8 cellular contexts compared by ENCODE assay signal in the genomic region with DNA sequence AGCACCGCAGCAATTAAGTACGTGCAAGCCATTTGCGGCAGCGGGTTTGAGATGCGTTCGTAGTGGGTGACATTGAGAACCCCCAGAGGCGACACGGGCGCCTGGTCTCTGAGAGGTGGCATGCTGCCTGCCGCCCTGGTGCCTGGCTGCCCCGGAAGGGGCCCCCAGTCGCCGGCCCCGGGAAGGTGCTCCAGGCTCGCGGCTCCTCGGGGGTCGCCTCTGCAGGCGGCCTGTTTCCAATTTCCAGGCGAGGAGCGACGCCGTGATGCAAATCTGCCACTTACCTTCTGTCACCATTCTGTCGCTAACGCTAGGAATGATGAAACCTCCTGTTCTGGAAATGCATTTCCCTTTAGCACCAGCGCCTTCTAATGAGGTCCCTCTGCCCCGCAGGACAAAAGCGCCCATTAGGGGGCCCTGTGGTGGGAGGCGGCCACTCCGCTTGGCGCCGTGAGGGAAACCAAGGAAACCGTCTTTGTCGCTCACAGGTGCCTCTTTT. TPM values are rescaled to one million over a fixed set of nuclear protein-coding genes. Genes with fewer than 3 reads are reported as not detected.
DNase-seq lines count a peak whose midpoint lies in the region; ATAC-seq, FAIRE-seq and TF ChIP-seq lines count a peak whose summit lies in the region.

No MANE protein-coding gene starts in this region.

- H3K4me1 ChIP-seq in heart right ventricle (peaks cover 2 to 16% (median 11%) of the 10 kb centered on the region in 9 donors), iPS-18a (ENCODE audit: control insufficient read depth, low read depth, low read length) (peaks cover 13% of the 10 kb centered on the region), small intestine (ENCODE audit: control insufficient read depth in 2 of 2, insufficient read depth in 1 of 2, low read depth in 1 of 2, low read length in 1 of 2) (no peaks in the 10 kb centered on the region)

- 1 to 5% methylated on average over 34 of the region's 34 CpGs for WGBS in heart right ventricle, 2 donors
- 4 to 6% (median 6%) methylated on average over 34 of the region's 34 CpGs for WGBS in small intestine, 3 donors

- H3K27ac Mint-ChIP-seq in activated CD8-positive, alpha-beta T cell treated with anti-CD3 and anti-CD28 coated beads for 36 hours = no peak overlapping the region
- H3K27ac Mint-ChIP-seq in stimulated activated naive CD8-positive, alpha-beta T cell treated with anti-CD3 and anti-CD28 coated beads, Interleukin-15, Interleukin-2, amounts not matched to agents 100 ng/mL and 50 ng/mL, for 24 hours = no peak overlapping the region

- CTCF ChIA-PET in activated CD8-positive, alpha-beta T cell treated with anti-CD3 and anti-CD28 coated beads for 36 hours (lab: Charles Lee) = no interaction called here

- no peak for FAIRE-seq in small intestine (lab: Jason Lieb, UNC)

- peak in 3 of 9 donors; percentile 2 to 20 (median 17) for TF ChIP-seq CTCF in heart right ventricle (IDR thresholded peaks at IDR 0.05)
- no peak for TF ChIP-seq CTCF in activated CD8-positive, alpha-beta T cell treated with anti-CD3 and anti-CD28 coated beads for 36 hours (IDR thresholded peaks at IDR 0.05)

- H3K36me3 Mint-ChIP-seq in activated CD8-positive, alpha-beta T cell treated with anti-CD3 and anti-CD28 coated beads for 36 hours (ENCODE audit: low read depth) = peaks cover 1% of the 10 kb centered on the region
- no peaks in the 10 kb centered on the region for H3K36me3 Mint-ChIP-seq in stimulated activated naive CD8-positive, alpha-beta T cell treated with anti-CD3 and anti-CD28 coated beads, Interleukin-15, Interleukin-2, amounts not matched to agents 100 ng/mL and 50 ng/mL, for 24 hours (ENCODE audit: low read depth)

- no peaks in the 10 kb centered on the region for H3K36me3 ChIP-seq in heart right ventricle
- no peaks in the 10 kb centered on the region for H3K36me3 ChIP-seq in iPS-18a (ENCODE audit: control insufficient read depth, low read depth, low read length)
- no peaks in the 10 kb centered on the region for H3K36me3 ChIP-seq in small intestine (ENCODE audit: control insufficient read depth in 2 of 2, insufficient read depth in 2 of 2, low read length in 2 of 2)

- DNase-seq in heart right ventricle (no peak), left cardiac atrium (no peak), occipital lobe (lab: John Stamatoyannopoulos, UW) (no peak), small intestine (no peak)
- peak; percentile 30 for DNase-seq in activated CD8-positive, alpha-beta T cell treated with anti-CD3 and anti-CD28 coated beads for 36 hours

- H3K9me3 Mint-ChIP-seq in activated CD8-positive, alpha-beta T cell treated with anti-CD3 and anti-CD28 coated beads for 36 hours = no peaks in the 10 kb centered on the region
- H3K9me3 Mint-ChIP-seq in stimulated activated naive CD8-positive, alpha-beta T cell treated with anti-CD3 and anti-CD28 coated beads, Interleukin-15, Interleukin-2, amounts not matched to agents 100 ng/mL and 50 ng/mL, for 24 hours = peaks cover 4% of the 10 kb centered on the region

- H3K27me3 ChIP-seq in heart right ventricle (peaks cover 0 to 46% (median 33%) of the 10 kb centered on the region in 7 donors), iPS-18a (ENCODE audit: control insufficient read depth, insufficient read depth, low read length) (no peaks in the 10 kb centered on the region), small intestine (ENCODE audit: control insufficient read depth in 2 of 2, insufficient read depth in 2 of 2, low read length in 2 of 2) (peaks cover 0 to 16% of the 10 kb centered on the region in 2 donors)

- peaks cover 0 to 12% (median 7%) of the 10 kb centered on the region in 11 donors for H3K9me3 ChIP-seq in heart right ventricle
- H3K9me3 ChIP-seq in iPS-18a (ENCODE audit: control insufficient read depth, low read depth, low read length) = no peaks in the 10 kb centered on the region
- no peaks in the 10 kb centered on the region for H3K9me3 ChIP-seq in small intestine (ENCODE audit: control insufficient read depth, low read depth)

- H3K27ac ChIP-seq in heart right ventricle (no peak overlapping the region), iPS-18a (ENCODE audit: low read length) (no peak overlapping the region), small intestine (ENCODE audit: low read depth in 1 of 2, low read length in 1 of 2) (no peak overlapping the region)

- H3K27me3 Mint-ChIP-seq in activated CD8-positive, alpha-beta T cell treated with anti-CD3 and anti-CD28 coated beads for 36 hours = peaks cover 38% of the 10 kb centered on the region
- H3K27me3 Mint-ChIP-seq in stimulated activated naive CD8-positive, alpha-beta T cell treated with anti-CD3 and anti-CD28 coated beads, Interleukin-15, Interleukin-2, amounts not matched to agents 100 ng/mL and 50 ng/mL, for 24 hours = peaks cover 47% of the 10 kb centered on the region

- peak overlapping the region; percentile 74 for H3K4me3 Mint-ChIP-seq in activated CD8-positive, alpha-beta T cell treated with anti-CD3 and anti-CD28 coated beads for 36 hours
- H3K4me3 Mint-ChIP-seq in stimulated activated naive CD8-positive, alpha-beta T cell treated with anti-CD3 and anti-CD28 coated beads, Interleukin-15, Interleukin-2, amounts not matched to agents 100 ng/mL and 50 ng/mL, for 24 hours = peak overlapping the region; percentile 83

- peak in 2 of 8 donors; percentile 19 to 39 for ATAC-seq in heart right ventricle
- ATAC-seq in left cardiac atrium = no peak
- ATAC-seq in activated CD8-positive, alpha-beta T cell treated with anti-CD3 and anti-CD28 coated beads for 36 hours = peak; percentile 79
- ATAC-seq in GM18867 (IDR thresholded peaks at IDR 0.05; ENCODE audit: unreplicated experiment) = no peak

- peaks cover 10% of the 10 kb centered on the region for H3K4me1 Mint-ChIP-seq in activated CD8-positive, alpha-beta T cell treated with anti-CD3 and anti-CD28 coated beads for 36 hours (ENCODE audit: low read depth)
- peaks cover 14% of the 10 kb centered on the region for H3K4me1 Mint-ChIP-seq in stimulated activated naive CD8-positive, alpha-beta T cell treated with anti-CD3 and anti-CD28 coated beads, Interleukin-15, Interleukin-2, amounts not matched to agents 100 ng/mL and 50 ng/mL, for 24 hours (ENCODE audit: low read depth)

- peak overlapping the region; percentile 26 for H3K9ac ChIP-seq in iPS-18a (ENCODE audit: low read length)

- intact Hi-C loops in heart right ventricle (cut with DNase I) = no loop called here
- intact Hi-C loops in left cardiac atrium (cut with DNase I) = no loop called here
- intact Hi-C loops in activated CD8-positive, alpha-beta T cell treated with anti-CD3 and anti-CD28 coated beads for 36 hours (cut with micrococcal nuclease) = no loop called here

- POLR2A ChIA-PET in activated CD8-positive, alpha-beta T cell treated with anti-CD3 and anti-CD28 coated beads for 36 hours (lab: Charles Lee) = interaction anchor here (1.2 kb wide), 1 partner anchor 12 kb away, joined by 3 read pairs; no protein-coding TSS in a partner anchor

- peak overlapping the region; percentile 31 to 60 (median 44) for H3K4me3 ChIP-seq in heart right ventricle
- peak overlapping the region; percentile 71 for H3K4me3 ChIP-seq in iPS-18a (ENCODE audit: low read length)
- peak overlapping the region in 1 of 2 donors; percentile 14 for H3K4me3 ChIP-seq in small intestine (ENCODE audit: low read depth in 1 of 2, low read length in 2 of 2)

RNA-seq across cellular contexts. Expression of gene KIF5C, which starts 13.0 kb away (rescaled TPM):
- total RNA-seq in heart right ventricle (under 1 TPM; 0.21 to 0.94 (median 0.43) TPM), left cardiac atrium (1 to 10 TPM; 1.1 to 1.4 TPM), occipital lobe (379 TPM)
- polyA plus RNA-seq in heart right ventricle (under 1 TPM; 0.25 to 0.44 TPM), small intestine (1 to 10 TPM in 1 of 3 donors, under 1 TPM in 2; 0.22 to 4.3 (median 0.54) TPM)
- 10 to 100 TPM; 10.2 to 11.1 TPM for total RNA-seq in activated CD8-positive, alpha-beta T cell treated with anti-CD3 and anti-CD28 coated beads for 36 hours

Comparison
In these comparisons a context has a peak if more than half of its experiments do, and no peak if none do; other contexts are left out.
1. RNA of gene KIF5C, which starts 13.0 kb away (total RNA-seq): 379 TPM in occipital lobe (single experiment); 10.2 to 11.1 TPM in activated CD8-positive, alpha-beta T cell treated with anti-CD3 and anti-CD28 coated beads for 36 hours, 1.1 to 1.4 TPM in left cardiac atrium and 0.21 to 0.94 TPM in heart right ventricle; every median in the first group is over 10 times any median in the second.